Comparison of ENCODE assay signal across 9 cellular contexts in genomic region chr13:48505597-48506091, GRCh38. TPM values are rescaled to one million over a fixed set of nuclear protein-coding genes. Genes with fewer than 3 reads are reported as not detected.
DNase-seq lines count a peak whose midpoint lies in the region; ATAC-seq and TF ChIP-seq lines count a peak whose summit lies in the region.
"Had no signal": no experiment of that assay in that cellular context is flagged by ENCODE, and none has a peak within 500 bp of the region (broad histone marks: within the 10 kb centered on the region; RNA-seq: fewer than 3 reads in every experiment).

No MANE protein-coding gene starts in this region.

- no peak overlapping the region for H2AK5ac ChIP-seq in mesendoderm (ENCODE audit: low read length)

- peak overlapping the region; percentile 31 for H2BK120ac ChIP-seq in mesendoderm (ENCODE audit: low read depth, low read length)

- H3K27ac ChIP-seq in mesendoderm (ENCODE audit: low read depth, low read length) (no peak overlapping the region), vagina (peak overlapping the region; percentile 84)
- H3K27ac ChIP-seq: VCaP had no signal

- no peak for TF ChIP-seq CTCF in vagina (IDR thresholded peaks at IDR 0.05)

- no peak for TF ChIP-seq POLR2A in vagina (IDR thresholded peaks at IDR 0.05)

- H3K23ac ChIP-seq in mesendoderm (ENCODE audit: low read length): no peak overlapping the region

- H3K9me3 ChIP-seq in vagina: no peaks in the 10 kb centered on the region

- H3K9ac ChIP-seq in mesendoderm (ENCODE audit: low read length): no peak overlapping the region

- H3K79me1 ChIP-seq in mesendoderm (ENCODE audit: low read length): no peaks in the 10 kb centered on the region

- H3K36me3 Mint-ChIP-seq in activated naive CD8-positive, alpha-beta T cell treated with anti-CD3 and anti-CD28 coated beads for 36 hours: peaks cover 10% of the 10 kb centered on the region

- no peak overlapping the region for H3K4me2 ChIP-seq in mesendoderm (ENCODE audit: low read length)

- peak; percentile 66 for ATAC-seq in GM18520 (IDR thresholded peaks at IDR 0.05; ENCODE audit: unreplicated experiment)
- peak; percentile 73 for ATAC-seq in HG02642 (IDR thresholded peaks at IDR 0.05; ENCODE audit: poor library complexity, unreplicated experiment)

- no peaks in the 10 kb centered on the region for H3K9me3 Mint-ChIP-seq in activated naive CD8-positive, alpha-beta T cell treated with anti-CD3 and anti-CD28 coated beads for 36 hours

- WGBS in mesendoderm (ENCODE audit: extremely low coverage, insufficient coverage, low lambda C conversion rate): no CpG with 5 or more reads among the region's 11 CpGs

- no peak overlapping the region for H4K5ac ChIP-seq in mesendoderm (ENCODE audit: low read length)

- H3K4me1 ChIP-seq in mesendoderm (ENCODE audit: control insufficient read depth, low read depth, low read length) (peaks cover 8% of the 10 kb centered on the region), vagina (peaks cover 53% of the 10 kb centered on the region)

- H4K8ac ChIP-seq in mesendoderm (ENCODE audit: low read depth, low read length): no peak overlapping the region

- H3K4me1 Mint-ChIP-seq in activated naive CD8-positive, alpha-beta T cell treated with anti-CD3 and anti-CD28 coated beads for 36 hours: peaks cover 45% of the 10 kb centered on the region

- H3K18ac ChIP-seq in mesendoderm (ENCODE audit: low read length): peak overlapping the region; percentile 63

- no peaks in the 10 kb centered on the region for H3K27me3 ChIP-seq in mesendoderm (ENCODE audit: insufficient read depth, low read length, poor library complexity)
- no peaks in the 10 kb centered on the region for H3K27me3 ChIP-seq in vagina

- no peaks in the 10 kb centered on the region for H3K79me2 ChIP-seq in mesendoderm (ENCODE audit: control insufficient read depth, insufficient read depth, low read length)

- H3K4ac ChIP-seq in mesendoderm (ENCODE audit: low read depth, low read length): peak overlapping the region; percentile 23

- intact Hi-C loops in vagina (cut with DNase I): no loop called here

- H3K36me3 ChIP-seq in mesendoderm (ENCODE audit: control insufficient read depth, insufficient read depth, low read length) (no peaks in the 10 kb centered on the region), vagina (no peaks in the 10 kb centered on the region)

- peak overlapping the region; percentile 51 for H3K56ac ChIP-seq in mesendoderm (ENCODE audit: low read length)

- no peak overlapping the region for H2BK15ac ChIP-seq in mesendoderm (replicated peaks; ENCODE audit: low read depth)

- H3K4me3 ChIP-seq in mesendoderm (ENCODE audit: low read length): no peak overlapping the region
- H3K4me3 ChIP-seq in vagina: no peak overlapping the region

- H3K4me3 Mint-ChIP-seq in activated naive CD8-positive, alpha-beta T cell treated with anti-CD3 and anti-CD28 coated beads for 36 hours: peak overlapping the region; percentile 36

- no peak overlapping the region for H2BK5ac ChIP-seq in mesendoderm (ENCODE audit: low read length)

- peak overlapping the region; percentile 96 for H3K27ac Mint-ChIP-seq in activated naive CD8-positive, alpha-beta T cell treated with anti-CD3 and anti-CD28 coated beads for 36 hours

- no peaks in the 10 kb centered on the region for H3K27me3 Mint-ChIP-seq in activated naive CD8-positive, alpha-beta T cell treated with anti-CD3 and anti-CD28 coated beads for 36 hours

- DNase-seq in NOMO-1 treated with DMSO at 0.1 percent for 48 hours (lab: John Stamatoyannopoulos, UW; ENCODE audit: unreplicated experiment) (peak; percentile 97), mesendoderm (peak; percentile 54), vagina (ENCODE audit: extremely low spot score in 2 of 2) (no peak), NCI-H226 (no peak), NCI-H345 treated with DMSO at 0.1 percent for 48 hours (lab: John Stamatoyannopoulos, UW; ENCODE audit: unreplicated experiment) (no peak)
- peak; percentile 41 for DNase-seq in activated naive CD8-positive, alpha-beta T cell treated with anti-CD3 and anti-CD28 coated beads for 36 hours

RNA-seq across cellular contexts. Expression of gene RCBTB2, which starts 27.2 kb away (rescaled TPM):
- 1 to 10 TPM; 1.9 to 2.4 TPM for total RNA-seq in activated naive CD8-positive, alpha-beta T cell treated with anti-CD3 and anti-CD28 coated beads for 36 hours
- polyA plus RNA-seq in mesendoderm (2013, experiment 1 of 2): 8.9 TPM
- polyA plus RNA-seq in mesendoderm (2013, experiment 2 of 2): 9.0 TPM
- total RNA-seq in vagina: 14.7 TPM

Comparison
In these comparisons a context has a peak if more than half of its experiments do, and no peak if none do; other contexts are left out.
1. DNase-seq: peak in NOMO-1 treated with DMSO at 0.1 percent for 48 hours (single experiment), activated naive CD8-positive, alpha-beta T cell treated with anti-CD3 and anti-CD28 coated beads for 36 hours (single experiment) and mesendoderm (single experiment); none in vagina (0 of 2), NCI-H226 (single experiment) and NCI-H345 treated with DMSO at 0.1 percent for 48 hours (single experiment).